Comparison of ENCODE assay signal across 20 cellular contexts in the genomic region with DNA sequence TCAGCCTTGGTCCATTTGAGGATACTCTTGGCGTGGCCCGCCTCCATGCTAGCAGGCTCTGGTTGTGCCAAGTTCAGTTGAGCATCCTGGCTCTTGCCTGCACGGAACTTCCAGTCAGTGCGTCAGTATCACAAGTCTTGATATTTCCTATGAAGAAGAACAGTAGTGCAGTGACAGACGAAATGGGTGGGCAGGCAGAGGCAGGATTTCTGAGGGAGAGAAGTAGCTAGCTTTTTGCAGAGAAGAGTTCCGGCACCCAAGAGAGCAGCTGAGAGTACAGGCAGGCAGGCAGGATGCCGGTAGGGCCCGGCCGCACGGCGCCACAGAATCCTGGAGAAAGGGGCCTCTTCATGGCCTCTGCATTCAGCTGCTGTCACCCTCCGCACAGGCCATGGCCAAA. TPM values are rescaled to one million over a fixed set of nuclear protein-coding genes. Genes with fewer than 3 reads are reported as not detected.
A peak's percentile ranks its signal among the peaks of the same experiment; 100 is the strongest.
DNase-seq lines count a peak whose midpoint lies in the region; ATAC-seq, FAIRE-seq and TF ChIP-seq lines count a peak whose summit lies in the region.
"Had no signal": no experiment of that assay in that cellular context is flagged by ENCODE, and none has a peak within 500 bp of the region (broad histone marks: within the 10 kb centered on the region; RNA-seq: fewer than 3 reads in every experiment).

No MANE protein-coding gene starts in this region.

- H3K27me3 ChIP-seq in breast epithelium (no peaks in the 10 kb centered on the region), mesenchymal stem cell (ENCODE audit: control insufficient read depth in 1 of 2, insufficient read depth in 1 of 2, low read length in 2 of 2) (no peaks in the 10 kb centered on the region)
- H3K27me3 ChIP-seq: BLaER1 treated with 17β-estradiol and CSF1 and Interleukin-3, amounts not matched to agents 10 nM and 100 nM had no signal

- H3K27ac Mint-ChIP-seq in MCF 10A (ENCODE audit: low read depth, unreplicated experiment) (peak overlapping the region; percentile 47), HFFc6 (no peak overlapping the region)
- peak overlapping the region; percentile 88 for H3K27ac Mint-ChIP-seq in central memory CD8-positive, alpha-beta T cell (ENCODE audit: low read depth)

- no peak overlapping the region for H3K9ac ChIP-seq in mesenchymal stem cell (ENCODE audit: low read length)

- no peak for FAIRE-seq in RCC 7860 (lab: Jason Lieb, UNC)
- FAIRE-seq: GM12892, GM18507, H54 had no signal

- H3K79me1 ChIP-seq in mesenchymal stem cell (replicated peaks; ENCODE audit: low read length, poor library complexity, severe bottlenecking) = peaks cover 30% of the 10 kb centered on the region

- H3K27me3 Mint-ChIP-seq in MCF 10A (ENCODE audit: insufficient read depth, unreplicated experiment) = no peaks in the 10 kb centered on the region
- no peaks in the 10 kb centered on the region for H3K27me3 Mint-ChIP-seq in central memory CD8-positive, alpha-beta T cell
- no peaks in the 10 kb centered on the region; the same call in none of the 2 replicates for H3K27me3 Mint-ChIP-seq in HFFc6 (ENCODE audit: insufficient read depth)
- H3K27me3 Mint-ChIP-seq: IgD-negative memory B cell had no signal

- H3K4me3 ChIP-seq in breast epithelium = no peak overlapping the region
- H3K4me3 ChIP-seq in mesenchymal stem cell (ENCODE audit: insufficient read depth in 1 of 2, low read depth in 1 of 2, low read length in 2 of 2) = no peak overlapping the region
- H3K4me3 ChIP-seq: BLaER1 treated with 17β-estradiol and CSF1 and Interleukin-3, amounts not matched to agents 10 nM and 100 nM had no signal

- H2BK120ac ChIP-seq in mesenchymal stem cell (ENCODE audit: low read depth, low read length) = no peak overlapping the region

- H3K4me1 ChIP-seq in breast epithelium (no peaks in the 10 kb centered on the region), mesenchymal stem cell (ENCODE audit: control insufficient read depth, insufficient read depth, low read depth, low read length) (peaks cover 3% of the 10 kb centered on the region)

- H3K4me2 ChIP-seq in mesenchymal stem cell (ENCODE audit: low read length, poor library complexity, severe bottlenecking) = no peak overlapping the region
- H3K4me2 ChIP-seq: BLaER1 treated with 17β-estradiol and CSF1 and Interleukin-3, amounts not matched to agents 10 nM and 100 nM had no signal

- H3K18ac ChIP-seq in mesenchymal stem cell (ENCODE audit: low read depth in 1 of 2, low read length in 2 of 2) = no peak overlapping the region

- no peak overlapping the region for H2AFZ ChIP-seq in mesenchymal stem cell (ENCODE audit: low read depth, low read length)

- H3K4ac ChIP-seq in mesenchymal stem cell (ENCODE audit: low read depth in 1 of 2, low read length in 2 of 2) = no peak overlapping the region

- no peak for TF ChIP-seq CTCF in MCF 10A (IDR thresholded peaks at IDR 0.05; ENCODE audit: unreplicated experiment)
- no peak for TF ChIP-seq CTCF in breast epithelium (IDR thresholded peaks at IDR 0.05)
- TF ChIP-seq CTCF in HFFc6 (IDR thresholded peaks at IDR 0.05) = no peak

- H4K91ac ChIP-seq in mesenchymal stem cell (ENCODE audit: low read length) = no peak overlapping the region

- TF ChIP-seq POLR2A in breast epithelium (IDR thresholded peaks at IDR 0.05) = no peak

- no peak overlapping the region for H3K4me3 Mint-ChIP-seq in MCF 10A (ENCODE audit: unreplicated experiment)
- peak overlapping the region; percentile 54 for H3K4me3 Mint-ChIP-seq in central memory CD8-positive, alpha-beta T cell
- no peak overlapping the region for H3K4me3 Mint-ChIP-seq in HFFc6
- H3K4me3 Mint-ChIP-seq: IgD-negative memory B cell had no signal

- H3K23ac ChIP-seq in mesenchymal stem cell (ENCODE audit: low read length in 2 of 2) = no peak overlapping the region

- peaks cover 63% of the 10 kb centered on the region for H3K36me3 Mint-ChIP-seq in MCF 10A (ENCODE audit: insufficient read depth, unreplicated experiment)
- H3K36me3 Mint-ChIP-seq in central memory CD8-positive, alpha-beta T cell (ENCODE audit: insufficient read depth) = peaks cover 8% of the 10 kb centered on the region
- peaks cover 9% of the 10 kb centered on the region; the same call in 1 of the 2 replicates for H3K36me3 Mint-ChIP-seq in HFFc6 (ENCODE audit: low read depth)
- H3K36me3 Mint-ChIP-seq: IgD-negative memory B cell had no signal

- POLR2A ChIA-PET in MCF 10A (lab: Yijun Ruan, JAX) = no interaction called here

- intact Hi-C loops in MCF 10A (cut with micrococcal nuclease) (loop anchor here (5.0 to 10.0 kb wide), 3 partner anchors 154 to 752 kb away; no protein-coding TSS in a partner anchor), breast epithelium (cut with DNase I; ENCODE audit: low total_unique reads) (no loop called here)

- H3K9me3 Mint-ChIP-seq in MCF 10A (ENCODE audit: unreplicated experiment) (no peaks in the 10 kb centered on the region), HFFc6 (no peaks in the 10 kb centered on the region)
- no peaks in the 10 kb centered on the region for H3K9me3 Mint-ChIP-seq in central memory CD8-positive, alpha-beta T cell
- H3K9me3 Mint-ChIP-seq: IgD-negative memory B cell had no signal

- no peak overlapping the region for H2BK5ac ChIP-seq in mesenchymal stem cell (ENCODE audit: low read depth, low read length, poor library complexity, severe bottlenecking)

- H3K14ac ChIP-seq in mesenchymal stem cell (ENCODE audit: low read length in 2 of 2) = no peak overlapping the region

- peaks cover 9% of the 10 kb centered on the region for H3K4me1 Mint-ChIP-seq in MCF 10A (ENCODE audit: insufficient read depth, unreplicated experiment)
- H3K4me1 Mint-ChIP-seq in central memory CD8-positive, alpha-beta T cell = peaks cover 79% of the 10 kb centered on the region
- peaks cover 13% of the 10 kb centered on the region for H3K4me1 Mint-ChIP-seq in HFFc6 (ENCODE audit: low read depth)

- 97% methylated on average over 11 of the region's 12 CpGs for WGBS in mesenchymal stem cell

- CTCF ChIA-PET in MCF 10A (lab: Yijun Ruan, JAX) = interaction anchor here (0.8 to 1.2 kb wide), 3 partner anchors 9 to 249 kb away, joined by 3 to 4 read pairs (median 3); partner anchors contain the start of gene HGFAC

- no peak for DNase-seq in MCF 10A (ENCODE audit: unreplicated experiment)
- DNase-seq in breast epithelium (ENCODE audit: low spot score in 2 of 2) = no peak
- DNase-seq in central memory CD8-positive, alpha-beta T cell (ENCODE audit: low spot score in 2 of 2) = no peak
- no peak for DNase-seq in mesenchymal stem cell
- no peak for DNase-seq in HFFc6
- DNase-seq in RCC 7860 (ENCODE audit: low spot score) = no peak
- DNase-seq: DMS79, Karpas-422, MM.1S, NCI-H1092 treated with DMSO at 0.1 percent for 48 hours, NCI-H1694, NCI-H2081 treated with DMSO at 0.1 percent for 48 hours had no signal

- ATAC-seq in central memory CD8-positive, alpha-beta T cell (replicated peaks; ENCODE audit: extremely low read depth, poor library complexity, severe bottlenecking) = peak; percentile 35
- ATAC-seq in HG03025 (IDR thresholded peaks at IDR 0.05; ENCODE audit: low FRiP score, unreplicated experiment) = no peak
- ATAC-seq: Panc1, Right ventricle myocardium inferior had no signal

- no peak overlapping the region for H4K8ac ChIP-seq in mesenchymal stem cell (ENCODE audit: low read length)

- H3K36me3 ChIP-seq in breast epithelium = no peaks in the 10 kb centered on the region
- H3K36me3 ChIP-seq in mesenchymal stem cell (ENCODE audit: control insufficient read depth in 1 of 2, insufficient read depth in 2 of 2, low read depth in 1 of 2, low read length in 2 of 2) = peaks cover 47 to 81% of the 10 kb centered on the region in 2 experiments

- no peaks in the 10 kb centered on the region for H3K9me3 ChIP-seq in breast epithelium
- no peaks in the 10 kb centered on the region for H3K9me3 ChIP-seq in mesenchymal stem cell (ENCODE audit: control insufficient read depth, low read length)
- H3K9me3 ChIP-seq: BLaER1 treated with 17β-estradiol and CSF1 and Interleukin-3, amounts not matched to agents 10 nM and 100 nM had no signal

- BruUV-seq in MCF 10A (replicated peaks; lab: Mats Ljungman, UMichigan) = no TSS peak

- no peak overlapping the region for H2BK12ac ChIP-seq in mesenchymal stem cell (ENCODE audit: low read length in 2 of 2)

- peak overlapping the region; percentile 41 for H2BK15ac ChIP-seq in mesenchymal stem cell (ENCODE audit: low read depth, poor library complexity, severe bottlenecking)

- H3K27ac ChIP-seq in breast epithelium (no peak overlapping the region), mesenchymal stem cell (ENCODE audit: low read length, poor library complexity, severe bottlenecking) (no peak overlapping the region)

- H2AK5ac ChIP-seq in mesenchymal stem cell (ENCODE audit: low read length, severe bottlenecking) = no peak overlapping the region

RNA-seq across cellular contexts. Expression of gene MSANTD1, which starts 56.1 kb away (rescaled TPM):
- total RNA-seq in MCF 10A (2022) (0.37 and 0.66 TPM in 2 replicates), breast epithelium (under 1 TPM; 0.48 to 0.88 (median 0.66) TPM)
- 0.07 TPM for polyA plus RNA-seq in mesenchymal stem cell (2013, experiment 1 of 2)
- polyA plus RNA-seq in mesenchymal stem cell (2013, experiment 2 of 2) = 0.11 TPM
- under 1 TPM; 0.09 to 0.35 (median 0.12) TPM for total RNA-seq in HFFc6 (2021; fragmentation: NEBNext Ultra II Directional; extraction: Animal tissue kit (Norgen Biotek cat#: 25700))
- polyA plus RNA-seq: IgD-negative memory B cell had no signal
